1 cellular context compared by ENCODE assay signal in the genomic region with DNA sequence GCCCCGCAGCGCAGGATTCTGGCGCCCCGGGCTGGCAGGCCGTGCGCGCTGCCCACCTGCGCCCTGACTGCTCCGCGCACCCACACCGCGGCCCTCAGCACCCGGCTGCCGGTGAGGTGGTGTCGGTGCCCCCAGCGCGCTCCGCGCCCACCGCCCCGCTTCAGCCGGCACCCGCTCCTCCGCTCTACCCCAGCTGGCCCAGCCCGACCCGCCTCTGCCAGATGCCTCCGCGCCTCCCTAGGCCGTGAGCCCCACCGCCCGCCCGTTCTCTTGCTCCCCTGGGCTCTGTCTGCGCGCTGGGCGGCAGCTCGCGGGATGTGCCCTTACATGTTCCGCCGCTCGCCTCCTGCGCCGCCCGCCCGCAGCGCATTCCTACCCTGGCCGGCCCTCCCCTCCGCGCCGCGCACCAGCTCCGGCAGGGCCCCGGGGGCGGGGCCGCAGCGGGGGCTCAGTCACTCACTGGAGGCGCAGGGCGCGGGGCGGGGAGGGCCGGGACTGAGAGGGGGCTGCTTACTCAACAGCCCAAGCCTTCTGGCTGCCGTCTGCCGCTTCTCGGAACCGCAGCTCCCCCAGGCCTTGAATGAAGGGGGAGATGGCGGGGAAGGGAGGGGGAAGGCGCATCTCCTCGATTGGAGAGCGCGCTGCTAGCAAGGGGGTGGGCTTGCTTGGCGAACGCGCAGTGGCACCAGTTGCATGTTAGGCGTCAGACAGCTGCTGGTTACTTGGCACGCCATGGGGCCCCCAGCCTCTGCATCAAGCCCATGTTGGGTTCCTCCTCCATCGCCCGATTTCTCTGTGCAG.
TF ChIP-seq lines count a peak whose summit lies in the region.

Gene PHLDA3, minus strand, starts transcription at position 345 of the 801 bp plus-strand sequence. CDS start 402 bp downstream, outside the sequence.

TF ChIP-seq in HepG2, 621 proteins besides CTCF, POLR2A, EP300 and RAD21 (continued from another document and continues in another):
- TF ChIP-seq, protein P1, sequence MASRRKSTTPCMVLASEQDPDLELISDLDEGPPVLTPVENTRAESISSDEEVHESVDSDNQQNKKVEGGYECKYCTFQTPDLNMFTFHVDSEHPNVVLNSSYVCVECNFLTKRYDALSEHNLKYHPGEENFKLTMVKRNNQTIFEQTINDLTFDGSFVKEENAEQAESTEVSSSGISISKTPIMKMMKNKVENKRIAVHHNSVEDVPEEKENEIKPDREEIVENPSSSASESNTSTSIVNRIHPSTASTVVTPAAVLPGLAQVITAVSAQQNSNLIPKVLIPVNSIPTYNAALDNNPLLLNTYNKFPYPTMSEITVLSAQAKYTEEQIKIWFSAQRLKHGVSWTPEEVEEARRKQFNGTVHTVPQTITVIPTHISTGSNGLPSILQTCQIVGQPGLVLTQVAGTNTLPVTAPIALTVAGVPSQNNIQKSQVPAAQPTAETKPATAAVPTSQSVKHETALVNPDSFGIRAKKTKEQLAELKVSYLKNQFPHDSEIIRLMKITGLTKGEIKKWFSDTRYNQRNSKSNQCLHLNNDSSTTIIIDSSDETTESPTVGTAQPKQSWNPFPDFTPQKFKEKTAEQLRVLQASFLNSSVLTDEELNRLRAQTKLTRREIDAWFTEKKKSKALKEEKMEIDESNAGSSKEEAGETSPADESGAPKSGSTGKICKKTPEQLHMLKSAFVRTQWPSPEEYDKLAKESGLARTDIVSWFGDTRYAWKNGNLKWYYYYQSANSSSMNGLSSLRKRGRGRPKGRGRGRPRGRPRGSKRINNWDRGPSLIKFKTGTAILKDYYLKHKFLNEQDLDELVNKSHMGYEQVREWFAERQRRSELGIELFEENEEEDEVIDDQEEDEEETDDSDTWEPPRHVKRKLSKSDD (CRISPR knock-in tag; IDR thresholded peaks at IDR 0.05; ENCODE audit: low read depth) = 0 out of 2 replicates have a peak, but pooled peaks have one; percentile 25
- peak; percentile 37; the same call in 1 of the 2 replicates for TF ChIP-seq FOXA3 (CRISPR knock-in tag; IDR thresholded peaks at IDR 0.05)
- no peak for TF ChIP-seq KDM1A (CRISPR knock-in tag; IDR thresholded peaks at IDR 0.05)
- 0 out of 2 replicates have a peak, but pooled peaks have one; percentile 31 for TF ChIP-seq JUND (CRISPR knock-in tag; IDR thresholded peaks at IDR 0.05)
- TF ChIP-seq, protein P2, sequence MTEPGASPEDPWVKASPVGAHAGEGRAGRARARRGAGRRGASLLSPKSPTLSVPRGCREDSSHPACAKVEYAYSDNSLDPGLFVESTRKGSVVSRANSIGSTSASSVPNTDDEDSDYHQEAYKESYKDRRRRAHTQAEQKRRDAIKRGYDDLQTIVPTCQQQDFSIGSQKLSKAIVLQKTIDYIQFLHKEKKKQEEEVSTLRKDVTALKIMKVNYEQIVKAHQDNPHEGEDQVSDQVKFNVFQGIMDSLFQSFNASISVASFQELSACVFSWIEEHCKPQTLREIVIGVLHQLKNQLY (CRISPR knock-in tag; IDR thresholded peaks at IDR 0.05) = no peak
- peak; percentile 69 for TF ChIP-seq THAP11 (CRISPR knock-in tag; IDR thresholded peaks at IDR 0.05)
- TF ChIP-seq NFYB (CRISPR knock-in tag; IDR thresholded peaks at IDR 0.05) = no peak
- no peak for TF ChIP-seq CHD2 (IDR thresholded peaks at IDR 0.05; ENCODE audit: low read depth, low read length)
- TF ChIP-seq ZNF891 (CRISPR knock-in tag; IDR thresholded peaks at IDR 0.05) = no peak
- peak; percentile 71; the same call in 1 of the 2 replicates for TF ChIP-seq ZNF546 (CRISPR knock-in tag; conservative IDR thresholded peaks at IDR 0.05)
- 0 out of 2 replicates have a peak, but pooled peaks have one; percentile 33 for TF ChIP-seq ZNF83 (CRISPR knock-in tag; IDR thresholded peaks at IDR 0.05; ENCODE audit: borderline replicate concordance)
- TF ChIP-seq HNRNPK (IDR thresholded peaks at IDR 0.05; ENCODE audit: low read depth, low read length, poor library complexity, severe bottlenecking) = peak; percentile 84
- TF ChIP-seq SMAD9 (CRISPR knock-in tag; IDR thresholded peaks at IDR 0.05) = no peak
- TF ChIP-seq JARID2 (CRISPR knock-in tag; IDR thresholded peaks at IDR 0.05; ENCODE audit: insufficient replicate concordance) = peak; percentile 15
- TF ChIP-seq, protein P3, sequence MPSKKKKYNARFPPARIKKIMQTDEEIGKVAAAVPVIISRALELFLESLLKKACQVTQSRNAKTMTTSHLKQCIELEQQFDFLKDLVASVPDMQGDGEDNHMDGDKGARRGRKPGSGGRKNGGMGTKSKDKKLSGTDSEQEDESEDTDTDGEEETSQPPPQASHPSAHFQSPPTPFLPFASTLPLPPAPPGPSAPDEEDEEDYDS (CRISPR knock-in tag; IDR thresholded peaks at IDR 0.05) = peak; percentile 28; the same call in 1 of the 2 replicates
- no peak for TF ChIP-seq KLF12 (CRISPR knock-in tag; IDR thresholded peaks at IDR 0.05; ENCODE audit: borderline replicate concordance)
- 0 out of 2 replicates have a peak, but pooled peaks have one; percentile 17 for TF ChIP-seq ZNF446 (CRISPR knock-in tag; IDR thresholded peaks at IDR 0.05)
- TF ChIP-seq ZSCAN25 (CRISPR knock-in tag; IDR thresholded peaks at IDR 0.05) = peak; percentile 35; the same call in 1 of the 2 replicates
- TF ChIP-seq GFI1 (CRISPR knock-in tag; IDR thresholded peaks at IDR 0.05; ENCODE audit: borderline replicate concordance) = no peak
- TF ChIP-seq GZF1 (CRISPR knock-in tag; IDR thresholded peaks at IDR 0.05) = no peak
- no peak for TF ChIP-seq PAWR (CRISPR knock-in tag; IDR thresholded peaks at IDR 0.05; ENCODE audit: borderline replicate concordance)
- peak; percentile 92 for TF ChIP-seq ZNF142 (CRISPR knock-in tag; IDR thresholded peaks at IDR 0.05)
- no peak; a peak in 1 of 4 replicates for TF ChIP-seq REST (IDR thresholded peaks at IDR 0.05; ENCODE audit: borderline replicate concordance in 1 of 2, low read depth in 1 of 2, low read length in 2 of 2)
- no peak for TF ChIP-seq AHR (CRISPR knock-in tag; IDR thresholded peaks at IDR 0.05)
- no peak for TF ChIP-seq ZSCAN22 (CRISPR knock-in tag; IDR thresholded peaks at IDR 0.05)
- TF ChIP-seq AKAP8 (CRISPR knock-in tag; IDR thresholded peaks at IDR 0.05) = 0 out of 2 replicates have a peak, but pooled peaks have one; percentile 39
- TF ChIP-seq RNF2 (conservative IDR thresholded peaks at IDR 0.05; ENCODE audit: low read depth) = no peak
- TF ChIP-seq ZMAT3 (CRISPR knock-in tag; conservative IDR thresholded peaks at IDR 0.05) = peak; percentile 11; the same call in 1 of the 2 replicates
- TF ChIP-seq, protein P4, sequence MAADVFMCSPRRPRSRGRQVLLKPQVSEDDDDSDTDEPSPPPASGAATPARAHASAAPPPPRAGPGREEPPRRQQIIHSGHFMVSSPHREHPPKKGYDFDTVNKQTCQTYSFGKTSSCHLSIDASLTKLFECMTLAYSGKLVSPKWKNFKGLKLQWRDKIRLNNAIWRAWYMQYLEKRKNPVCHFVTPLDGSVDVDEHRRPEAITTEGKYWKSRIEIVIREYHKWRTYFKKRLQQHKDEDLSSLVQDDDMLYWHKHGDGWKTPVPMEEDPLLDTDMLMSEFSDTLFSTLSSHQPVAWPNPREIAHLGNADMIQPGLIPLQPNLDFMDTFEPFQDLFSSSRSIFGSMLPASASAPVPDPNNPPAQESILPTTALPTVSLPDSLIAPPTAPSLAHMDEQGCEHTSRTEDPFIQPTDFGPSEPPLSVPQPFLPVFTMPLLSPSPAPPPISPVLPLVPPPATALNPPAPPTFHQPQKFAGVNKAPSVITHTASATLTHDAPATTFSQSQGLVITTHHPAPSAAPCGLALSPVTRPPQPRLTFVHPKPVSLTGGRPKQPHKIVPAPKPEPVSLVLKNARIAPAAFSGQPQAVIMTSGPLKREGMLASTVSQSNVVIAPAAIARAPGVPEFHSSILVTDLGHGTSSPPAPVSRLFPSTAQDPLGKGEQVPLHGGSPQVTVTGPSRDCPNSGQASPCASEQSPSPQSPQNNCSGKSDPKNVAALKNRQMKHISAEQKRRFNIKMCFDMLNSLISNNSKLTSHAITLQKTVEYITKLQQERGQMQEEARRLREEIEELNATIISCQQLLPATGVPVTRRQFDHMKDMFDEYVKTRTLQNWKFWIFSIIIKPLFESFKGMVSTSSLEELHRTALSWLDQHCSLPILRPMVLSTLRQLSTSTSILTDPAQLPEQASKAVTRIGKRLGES (CRISPR knock-in tag; IDR thresholded peaks at IDR 0.05; ENCODE audit: borderline replicate concordance) = no peak
- peak; percentile 85 for TF ChIP-seq AGO2 (optimal IDR thresholded peaks at IDR 0.05; ENCODE audit: low read depth, low read length)
- no peak for TF ChIP-seq ETV6 (CRISPR knock-in tag; conservative IDR thresholded peaks at IDR 0.05)
- peak; percentile 84; the same call in 1 of the 2 replicates for TF ChIP-seq DNMT1 (CRISPR knock-in tag; IDR thresholded peaks at IDR 0.05)
- TF ChIP-seq ZNF441 (CRISPR knock-in tag; IDR thresholded peaks at IDR 0.05; ENCODE audit: borderline replicate concordance) = peak; percentile 68
- no peak for TF ChIP-seq REXO4 (CRISPR knock-in tag; IDR thresholded peaks at IDR 0.05; ENCODE audit: borderline replicate concordance)
- TF ChIP-seq RBAK (CRISPR knock-in tag; IDR thresholded peaks at IDR 0.05) = no peak
- no peak; the same call in 1 of the 2 replicates for TF ChIP-seq ZFP82 (CRISPR knock-in tag; IDR thresholded peaks at IDR 0.05; ENCODE audit: borderline replicate concordance)
- no peak for TF ChIP-seq ARNT (IDR thresholded peaks at IDR 0.05)
- no peak for TF ChIP-seq MAFF (IDR thresholded peaks at IDR 0.05; ENCODE audit: low read depth, low read length)
- peak; percentile 72; the same call in 1 of the 2 replicates for TF ChIP-seq ZNF607 (CRISPR knock-in tag; IDR thresholded peaks at IDR 0.05; ENCODE audit: borderline replicate concordance)
